ENCODE assay signal across 22 cellular contexts in genomic region chr6:1077822-1078221, GRCh38.
"Had no signal": no experiment of that assay in that cellular context is flagged by ENCODE, and none has a peak within 500 bp of the region (broad histone marks: within the 10 kb centered on the region; RNA-seq: fewer than 3 reads in every experiment).

No MANE protein-coding gene starts in this region.

- H3K36me3 ChIP-seq: breast epithelium, heart right ventricle, neutrophil, right atrium auricular region, spleen, tibial nerve had no signal

- H3K27ac ChIP-seq: breast epithelium, coronary artery, heart right ventricle, neutrophil, right atrium auricular region, spleen, testis, tibial nerve had no signal

- ATAC-seq: heart right ventricle; left cardiac atrium; left ventricle myocardium superior; natural killer cell; stimulated activated memory B cell treated with anti-CD40 and anti-IgM and Interleukin-4, amounts not matched to agents 10 μg/mL and 1 μg/mL and 100 μg/mL, for 72 hours had no signal

- FAIRE-seq: keratinocyte had no signal

- H3K9me3 Mint-ChIP-seq: natural killer cell; stimulated activated memory B cell treated with anti-CD40 and anti-IgM and Interleukin-4, amounts not matched to agents 10 μg/mL and 1 μg/mL and 100 μg/mL, for 72 hours; stimulated activated naive CD8-positive, alpha-beta T cell treated with anti-CD3 and anti-CD28 coated beads, Interleukin-15, Interleukin-2, amounts not matched to agents 100 ng/mL and 50 ng/mL, for 24 hours had no signal

- H3K27ac Mint-ChIP-seq: natural killer cell; stimulated activated memory B cell treated with anti-CD40 and anti-IgM and Interleukin-4, amounts not matched to agents 10 μg/mL and 1 μg/mL and 100 μg/mL, for 72 hours; stimulated activated naive CD8-positive, alpha-beta T cell treated with anti-CD3 and anti-CD28 coated beads, Interleukin-15, Interleukin-2, amounts not matched to agents 100 ng/mL and 50 ng/mL, for 24 hours had no signal

- H3K27me3 ChIP-seq: right atrium auricular region, testis, tibial nerve had no signal

- H3K36me3 Mint-ChIP-seq: natural killer cell; stimulated activated memory B cell treated with anti-CD40 and anti-IgM and Interleukin-4, amounts not matched to agents 10 μg/mL and 1 μg/mL and 100 μg/mL, for 72 hours had no signal

- H3K4me1 Mint-ChIP-seq: natural killer cell; stimulated activated memory B cell treated with anti-CD40 and anti-IgM and Interleukin-4, amounts not matched to agents 10 μg/mL and 1 μg/mL and 100 μg/mL, for 72 hours had no signal

- H3K4me1 ChIP-seq: breast epithelium, right atrium auricular region, spleen, testis had no signal

- H3K4me3 ChIP-seq: breast epithelium, coronary artery, heart right ventricle, lung, right atrium auricular region, spleen, testis, tibial nerve had no signal

- H3K9me3 ChIP-seq: breast epithelium, heart right ventricle, neutrophil, right atrium auricular region, spleen, testis, tibial nerve had no signal

- H3K4me3 Mint-ChIP-seq: natural killer cell; stimulated activated memory B cell treated with anti-CD40 and anti-IgM and Interleukin-4, amounts not matched to agents 10 μg/mL and 1 μg/mL and 100 μg/mL, for 72 hours; stimulated activated naive CD8-positive, alpha-beta T cell treated with anti-CD3 and anti-CD28 coated beads, Interleukin-15, Interleukin-2, amounts not matched to agents 100 ng/mL and 50 ng/mL, for 24 hours had no signal

- DNase-seq: caudate nucleus; effector CD4-positive, alpha-beta T cell; foreskin melanocyte; heart right ventricle; left cardiac atrium; left ventricle myocardium superior; natural killer cell; posterior cingulate gyrus; spleen; stimulated activated CD4-positive, alpha-beta T cell treated with anti-CD3 and anti-CD28 coated beads, Interleukin-15, amount 100 ng/mL, for 24 hours; stimulated activated CD4-positive, alpha-beta T cell treated with anti-CD3 and anti-CD28 coated beads, Interleukin-1b, Interleukin-23, amount 100 ng/mL, for 48 hours; stimulated activated CD4-positive, alpha-beta T cell treated with anti-CD3 and anti-CD28 coated beads, Interleukin-4, amount 100 ng/mL, for 24 hours; testis had no signal
